Comparison of ENCODE assay signal across 13 cellular contexts in genomic region chr7:111266613-111267012, GRCh38.
DNase-seq lines count a peak whose midpoint lies in the region; ATAC-seq lines count a peak whose summit lies in the region.
"Had no signal": no experiment of that assay in that cellular context is flagged by ENCODE, and none has a peak within 500 bp of the region (broad histone marks: within the 10 kb centered on the region; RNA-seq: fewer than 3 reads in every experiment).

No MANE protein-coding gene starts in this region.

- ATAC-seq in GM21619 (IDR thresholded peaks at IDR 0.05; ENCODE audit: unreplicated experiment) = no peak
- ATAC-seq: activated naive CD8-positive, alpha-beta T cell treated with anti-CD3 and anti-CD28 coated beads, Interleukin-2, amount 50 U/mL, for 24 hours had no signal

- DNase-seq in EL = peak; percentile 74
- peak; percentile 82 for DNase-seq in amniotic epithelial cell (ENCODE audit: low read depth)
- DNase-seq in hepatic stellate cell (ENCODE audit: low spot score) = peak; percentile 9
- peak; percentile 98 for DNase-seq in renal cortical epithelial cell (ENCODE audit: low read depth)
- DNase-seq in NK-92 (lab: John Stamatoyannopoulos, UW; ENCODE audit: unreplicated experiment) = no peak
- no peak for DNase-seq in retina
- no peak for DNase-seq in stimulated activated naive CD4-positive, alpha-beta T cell (lab: John Stamatoyannopoulos, UW)
- DNase-seq: activated naive CD8-positive, alpha-beta T cell treated with anti-CD3 and anti-CD28 coated beads, Interleukin-2, amount 50 U/mL, for 24 hours; CD4-positive, alpha-beta T cell; NCI-H1092; NCI-H526 treated with DMSO at 0.1 percent for 48 hours; SHP77 had no signal

Comparison
In these comparisons a context has a peak if more than half of its experiments do, and no peak if none do; other contexts are left out.
1. DNase-seq: peak in EL (single experiment), amniotic epithelial cell (single experiment), hepatic stellate cell (single experiment) and renal cortical epithelial cell (single experiment); none in NK-92 (single experiment), retina (single experiment) and stimulated activated naive CD4-positive, alpha-beta T cell (0 of 6).